8 cellular contexts compared by ENCODE assay signal in the genomic region with DNA sequence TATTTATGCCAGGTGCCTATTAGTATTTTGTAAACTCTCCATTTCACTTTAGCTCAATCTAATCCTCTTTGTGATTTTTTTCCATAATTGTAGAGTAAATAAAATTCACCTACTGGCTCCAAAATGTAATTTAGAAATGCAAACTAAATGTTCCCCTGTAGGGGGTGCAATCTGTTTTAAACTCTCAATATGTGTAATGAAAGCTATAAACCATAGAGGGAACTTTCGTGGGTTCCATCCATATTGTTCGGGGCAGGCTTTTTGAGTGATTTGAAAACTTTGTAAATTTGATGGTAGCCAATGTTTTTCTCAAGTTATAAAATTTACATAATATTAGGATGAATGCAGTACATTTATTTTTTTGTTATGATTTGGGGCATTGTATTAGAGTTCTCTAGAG. TPM values are rescaled to one million over a fixed set of nuclear protein-coding genes. Genes with fewer than 3 reads are reported as not detected.
A peak's percentile ranks its signal among the peaks of the same experiment; 100 is the strongest.
DNase-seq lines count a peak whose midpoint lies in the region; ATAC-seq, FAIRE-seq and TF ChIP-seq lines count a peak whose summit lies in the region.

No MANE protein-coding gene starts in this region.

- POLR2A ChIA-PET in WTC11 (lab: Charles Lee): no interaction called here

- peak overlapping the region; percentile 78 to 93 (median 90) for H3K27ac Mint-ChIP-seq in nephron
- H3K27ac Mint-ChIP-seq in WTC11: no peak overlapping the region

- H3K27me3 Mint-ChIP-seq in nephron (ENCODE audit: low read depth): no peaks in the 10 kb centered on the region
- H3K27me3 Mint-ChIP-seq in WTC11 (ENCODE audit: low read depth): no peaks in the 10 kb centered on the region

- H3K36me3 Mint-ChIP-seq in nephron (ENCODE audit: low read depth): no peaks in the 10 kb centered on the region
- no peaks in the 10 kb centered on the region for H3K36me3 Mint-ChIP-seq in WTC11

- H3K9me3 Mint-ChIP-seq in nephron (no peaks in the 10 kb centered on the region), WTC11 (peaks cover 4% of the 10 kb centered on the region)

- ATAC-seq in HG03457 (IDR thresholded peaks at IDR 0.05; ENCODE audit: unreplicated experiment) (no peak), HG02852 (IDR thresholded peaks at IDR 0.05; ENCODE audit: unreplicated experiment) (no peak), WTC11 (no peak)

- DNase-seq in Ammon's horn (ENCODE audit: low spot score) (peak; percentile 22), GM20000 (ENCODE audit: low spot score) (peak; percentile 38), NCI-H2107 treated with DMSO at 0.1 percent for 48 hours (lab: John Stamatoyannopoulos, UW; ENCODE audit: unreplicated experiment) (peak; percentile 40), WTC11 (ENCODE audit: low spot score) (no peak)

- H3K4me3 Mint-ChIP-seq in nephron: no peak overlapping the region
- H3K4me3 Mint-ChIP-seq in WTC11: no peak overlapping the region

- peaks cover 25% of the 10 kb centered on the region for H3K4me1 Mint-ChIP-seq in nephron
- H3K4me1 Mint-ChIP-seq in WTC11: peaks cover 11% of the 10 kb centered on the region

- FAIRE-seq in colon (lab: Jason Lieb, UNC): peak; percentile 43

- CTCF ChIA-PET in WTC11 (lab: Charles Lee): interaction anchor here (0.5 to 1.2 kb wide), 6 partner anchors 8 to 296 kb away, joined by 3 to 6 read pairs (median 3); no protein-coding TSS in a partner anchor

- TF ChIP-seq CTCF in GM20000 (IDR thresholded peaks at IDR 0.05; ENCODE audit: extremely low read depth, missing control alignments): no peak
- peak; percentile 48 to 57 (median 49) for TF ChIP-seq CTCF in nephron (IDR thresholded peaks at IDR 0.05; ENCODE audit: unreplicated experiment in 3 of 3)
- TF ChIP-seq CTCF in WTC11 (IDR thresholded peaks at IDR 0.05): no peak

TF ChIP-seq in WTC11, 78 proteins besides CTCF, POLR2A, EP300 and RAD21:
- TF ChIP-seq, protein P1, sequence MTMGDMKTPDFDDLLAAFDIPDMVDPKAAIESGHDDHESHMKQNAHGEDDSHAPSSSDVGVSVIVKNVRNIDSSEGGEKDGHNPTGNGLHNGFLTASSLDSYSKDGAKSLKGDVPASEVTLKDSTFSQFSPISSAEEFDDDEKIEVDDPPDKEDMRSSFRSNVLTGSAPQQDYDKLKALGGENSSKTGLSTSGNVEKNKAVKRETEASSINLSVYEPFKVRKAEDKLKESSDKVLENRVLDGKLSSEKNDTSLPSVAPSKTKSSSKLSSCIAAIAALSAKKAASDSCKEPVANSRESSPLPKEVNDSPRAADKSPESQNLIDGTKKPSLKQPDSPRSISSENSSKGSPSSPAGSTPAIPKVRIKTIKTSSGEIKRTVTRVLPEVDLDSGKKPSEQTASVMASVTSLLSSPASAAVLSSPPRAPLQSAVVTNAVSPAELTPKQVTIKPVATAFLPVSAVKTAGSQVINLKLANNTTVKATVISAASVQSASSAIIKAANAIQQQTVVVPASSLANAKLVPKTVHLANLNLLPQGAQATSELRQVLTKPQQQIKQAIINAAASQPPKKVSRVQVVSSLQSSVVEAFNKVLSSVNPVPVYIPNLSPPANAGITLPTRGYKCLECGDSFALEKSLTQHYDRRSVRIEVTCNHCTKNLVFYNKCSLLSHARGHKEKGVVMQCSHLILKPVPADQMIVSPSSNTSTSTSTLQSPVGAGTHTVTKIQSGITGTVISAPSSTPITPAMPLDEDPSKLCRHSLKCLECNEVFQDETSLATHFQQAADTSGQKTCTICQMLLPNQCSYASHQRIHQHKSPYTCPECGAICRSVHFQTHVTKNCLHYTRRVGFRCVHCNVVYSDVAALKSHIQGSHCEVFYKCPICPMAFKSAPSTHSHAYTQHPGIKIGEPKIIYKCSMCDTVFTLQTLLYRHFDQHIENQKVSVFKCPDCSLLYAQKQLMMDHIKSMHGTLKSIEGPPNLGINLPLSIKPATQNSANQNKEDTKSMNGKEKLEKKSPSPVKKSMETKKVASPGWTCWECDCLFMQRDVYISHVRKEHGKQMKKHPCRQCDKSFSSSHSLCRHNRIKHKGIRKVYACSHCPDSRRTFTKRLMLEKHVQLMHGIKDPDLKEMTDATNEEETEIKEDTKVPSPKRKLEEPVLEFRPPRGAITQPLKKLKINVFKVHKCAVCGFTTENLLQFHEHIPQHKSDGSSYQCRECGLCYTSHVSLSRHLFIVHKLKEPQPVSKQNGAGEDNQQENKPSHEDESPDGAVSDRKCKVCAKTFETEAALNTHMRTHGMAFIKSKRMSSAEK (CRISPR knock-in tag; IDR thresholded peaks at IDR 0.05; ENCODE audit: borderline replicate concordance): no peak
- TF ChIP-seq, protein P2, sequence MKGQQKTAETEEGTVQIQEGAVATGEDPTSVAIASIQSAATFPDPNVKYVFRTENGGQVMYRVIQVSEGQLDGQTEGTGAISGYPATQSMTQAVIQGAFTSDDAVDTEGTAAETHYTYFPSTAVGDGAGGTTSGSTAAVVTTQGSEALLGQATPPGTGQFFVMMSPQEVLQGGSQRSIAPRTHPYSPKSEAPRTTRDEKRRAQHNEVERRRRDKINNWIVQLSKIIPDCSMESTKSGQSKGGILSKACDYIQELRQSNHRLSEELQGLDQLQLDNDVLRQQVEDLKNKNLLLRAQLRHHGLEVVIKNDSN (CRISPR knock-in tag; IDR thresholded peaks at IDR 0.05): no peak
- TF ChIP-seq ATF1 (CRISPR knock-in tag; IDR thresholded peaks at IDR 0.05) (no peak), ZNF138 (CRISPR knock-in tag; conservative IDR thresholded peaks at IDR 0.05) (no peak), ESRRA (CRISPR knock-in tag; IDR thresholded peaks at IDR 0.05; ENCODE audit: borderline replicate concordance) (no peak), NR3C1 (CRISPR knock-in tag; conservative IDR thresholded peaks at IDR 0.05; ENCODE audit: low read depth) (no peak), RELA (CRISPR knock-in tag; IDR thresholded peaks at IDR 0.05; ENCODE audit: borderline replicate concordance) (no peak), ETV6 (CRISPR knock-in tag; IDR thresholded peaks at IDR 0.05) (no peak), ZNF416 (CRISPR knock-in tag; IDR thresholded peaks at IDR 0.05) (no peak), ZNF232 (CRISPR knock-in tag; IDR thresholded peaks at IDR 0.05) (no peak), ZNF396 (CRISPR knock-in tag; IDR thresholded peaks at IDR 0.05; ENCODE audit: borderline replicate concordance) (no peak), CBFB (CRISPR knock-in tag; IDR thresholded peaks at IDR 0.05; ENCODE audit: low read depth) (no peak), PRRX2 (CRISPR knock-in tag; IDR thresholded peaks at IDR 0.05) (no peak)
- TF ChIP-seq, protein P3, sequence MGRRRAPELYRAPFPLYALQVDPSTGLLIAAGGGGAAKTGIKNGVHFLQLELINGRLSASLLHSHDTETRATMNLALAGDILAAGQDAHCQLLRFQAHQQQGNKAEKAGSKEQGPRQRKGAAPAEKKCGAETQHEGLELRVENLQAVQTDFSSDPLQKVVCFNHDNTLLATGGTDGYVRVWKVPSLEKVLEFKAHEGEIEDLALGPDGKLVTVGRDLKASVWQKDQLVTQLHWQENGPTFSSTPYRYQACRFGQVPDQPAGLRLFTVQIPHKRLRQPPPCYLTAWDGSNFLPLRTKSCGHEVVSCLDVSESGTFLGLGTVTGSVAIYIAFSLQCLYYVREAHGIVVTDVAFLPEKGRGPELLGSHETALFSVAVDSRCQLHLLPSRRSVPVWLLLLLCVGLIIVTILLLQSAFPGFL (CRISPR knock-in tag; IDR thresholded peaks at IDR 0.05; ENCODE audit: borderline replicate concordance): no peak
- TF ChIP-seq, protein P4, sequence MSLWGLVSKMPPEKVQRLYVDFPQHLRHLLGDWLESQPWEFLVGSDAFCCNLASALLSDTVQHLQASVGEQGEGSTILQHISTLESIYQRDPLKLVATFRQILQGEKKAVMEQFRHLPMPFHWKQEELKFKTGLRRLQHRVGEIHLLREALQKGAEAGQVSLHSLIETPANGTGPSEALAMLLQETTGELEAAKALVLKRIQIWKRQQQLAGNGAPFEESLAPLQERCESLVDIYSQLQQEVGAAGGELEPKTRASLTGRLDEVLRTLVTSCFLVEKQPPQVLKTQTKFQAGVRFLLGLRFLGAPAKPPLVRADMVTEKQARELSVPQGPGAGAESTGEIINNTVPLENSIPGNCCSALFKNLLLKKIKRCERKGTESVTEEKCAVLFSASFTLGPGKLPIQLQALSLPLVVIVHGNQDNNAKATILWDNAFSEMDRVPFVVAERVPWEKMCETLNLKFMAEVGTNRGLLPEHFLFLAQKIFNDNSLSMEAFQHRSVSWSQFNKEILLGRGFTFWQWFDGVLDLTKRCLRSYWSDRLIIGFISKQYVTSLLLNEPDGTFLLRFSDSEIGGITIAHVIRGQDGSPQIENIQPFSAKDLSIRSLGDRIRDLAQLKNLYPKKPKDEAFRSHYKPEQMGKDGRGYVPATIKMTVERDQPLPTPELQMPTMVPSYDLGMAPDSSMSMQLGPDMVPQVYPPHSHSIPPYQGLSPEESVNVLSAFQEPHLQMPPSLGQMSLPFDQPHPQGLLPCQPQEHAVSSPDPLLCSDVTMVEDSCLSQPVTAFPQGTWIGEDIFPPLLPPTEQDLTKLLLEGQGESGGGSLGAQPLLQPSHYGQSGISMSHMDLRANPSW (CRISPR knock-in tag; conservative IDR thresholded peaks at IDR 0.05; ENCODE audit: low read depth): no peak
- TF ChIP-seq, protein P5, sequence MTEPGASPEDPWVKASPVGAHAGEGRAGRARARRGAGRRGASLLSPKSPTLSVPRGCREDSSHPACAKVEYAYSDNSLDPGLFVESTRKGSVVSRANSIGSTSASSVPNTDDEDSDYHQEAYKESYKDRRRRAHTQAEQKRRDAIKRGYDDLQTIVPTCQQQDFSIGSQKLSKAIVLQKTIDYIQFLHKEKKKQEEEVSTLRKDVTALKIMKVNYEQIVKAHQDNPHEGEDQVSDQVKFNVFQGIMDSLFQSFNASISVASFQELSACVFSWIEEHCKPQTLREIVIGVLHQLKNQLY (CRISPR knock-in tag; IDR thresholded peaks at IDR 0.05): no peak
TF ChIP-seq in WTC11: peak in this region for 0.

RNA-seq across cellular contexts. Expression of a gene that starts 49.4 kb away (rescaled TPM):
- not detected in 3 replicates for total RNA-seq in WTC11 (2021)

Comparison
In these comparisons a context has a peak if more than half of its experiments do, and no peak if none do; other contexts are left out.
1. CTCF ChIP-seq: peak in nephron (3 of 3); none in GM20000 (single experiment) and WTC11 (single experiment).